ENCODE assay signal across 24 cellular contexts in the genomic region with DNA sequence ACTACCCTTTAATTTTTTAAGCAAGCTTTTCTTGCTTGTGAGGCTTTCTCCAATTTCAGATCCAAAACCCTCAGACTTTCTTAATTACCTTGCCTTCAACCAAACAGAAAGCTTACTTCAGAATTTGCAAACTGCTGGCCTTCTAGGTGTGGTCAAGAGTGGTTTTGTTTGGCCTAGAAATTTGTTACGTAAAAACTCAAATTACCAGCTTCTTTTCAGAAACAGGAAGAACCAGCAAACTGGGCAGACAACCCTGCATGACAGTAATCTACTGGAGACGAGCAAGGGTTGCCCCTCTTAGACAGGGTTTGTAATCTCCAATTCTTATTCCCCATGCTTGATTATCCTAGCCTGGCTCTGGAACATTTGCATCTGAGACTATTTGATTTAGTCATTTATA.
"Had no signal": no experiment of that assay in that cellular context is flagged by ENCODE, and none has a peak within 500 bp of the region (broad histone marks: within the 10 kb centered on the region; RNA-seq: fewer than 3 reads in every experiment).

No MANE protein-coding gene starts in this region.

- H3K36me3 ChIP-seq: pancreas, thoracic aorta had no signal

- H3K4me1 ChIP-seq: right lobe of liver had no signal

- H3K27ac ChIP-seq: epithelial cell of prostate, pancreas, right lobe of liver, thoracic aorta had no signal

- H3K4me3 Mint-ChIP-seq: activated naive CD4-positive, alpha-beta T cell treated with anti-CD3 and anti-CD28 coated beads, Interleukin-2, amount 10 ng/mL, durations not matched to agents 7 days and 5 days; activated naive CD8-positive, alpha-beta T cell treated with anti-CD3 and anti-CD28 coated beads, Interleukin-2, amount 50 U/mL, for 24 hours; brain; endodermal cell; natural killer cell; stimulated activated naive B cell treated with anti-CD40 and anti-IgM and Interleukin-4, amounts not matched to agents 10 μg/mL and 1 μg/mL and 100 μg/mL, for 72 hours; T-helper 2 cell treated with Interferon-gamma antibody and Interleukin-4, amounts not matched to agents 5 μg/mL and 100 μg/mL, for 36 hours had no signal

- DNase-seq: activated CD4-positive, CD25-positive, alpha-beta regulatory T cell treated with anti-CD3 and anti-CD28 coated beads, Interleukin-2, amount 50 U/mL, for 72 hours; activated CD8-positive, alpha-beta memory T cell treated with anti-CD3 and anti-CD28 coated beads for 24 hours; activated CD8-positive, alpha-beta memory T cell treated with anti-CD3 and anti-CD28 coated beads, Interleukin-2, amount 50 U/mL, for 48 hours; activated effector memory CD4-positive, alpha-beta T cell treated with Interleukin-2 at 50 U/mL for 16 hours; activated naive CD4-positive, alpha-beta T cell treated with anti-CD3 and anti-CD28 coated beads, Interleukin-2, amount 10 ng/mL, durations not matched to agents 7 days and 5 days; activated naive CD8-positive, alpha-beta T cell treated with anti-CD3 and anti-CD28 coated beads, Interleukin-2, amount 50 U/mL, for 24 hours; activated T-cell treated with anti-CD3 and anti-CD28 coated beads, Interleukin-2, amount 50 U/mL, for 48 hours; anterior cingulate cortex; caudate nucleus; endodermal cell; foreskin melanocyte; glutamatergic neuron; hippocampal formation; left cardiac atrium; natural killer cell; pancreas; right lobe of liver; stimulated activated CD4-positive, alpha-beta T cell treated with anti-CD3 and anti-CD28 coated beads, Interleukin-4, amount 100 ng/mL, for 4 hours; stimulated activated naive B cell treated with anti-CD40 and anti-IgM and Interleukin-4, amounts not matched to agents 10 μg/mL and 1 μg/mL and 100 μg/mL, for 72 hours had no signal

- H3K36me3 Mint-ChIP-seq: natural killer cell had no signal

- H3K9me3 ChIP-seq: pancreas, thoracic aorta had no signal

- H3K27me3 ChIP-seq: pancreas, right lobe of liver had no signal

- H3K4me3 ChIP-seq: lung, pancreas, right lobe of liver, thoracic aorta had no signal

- H3K27ac Mint-ChIP-seq: activated naive CD4-positive, alpha-beta T cell treated with anti-CD3 and anti-CD28 coated beads, Interleukin-2, amount 10 ng/mL, durations not matched to agents 7 days and 5 days; activated naive CD8-positive, alpha-beta T cell treated with anti-CD3 and anti-CD28 coated beads, Interleukin-2, amount 50 U/mL, for 24 hours; brain; endodermal cell; natural killer cell; stimulated activated naive B cell treated with anti-CD40 and anti-IgM and Interleukin-4, amounts not matched to agents 10 μg/mL and 1 μg/mL and 100 μg/mL, for 72 hours; T-helper 2 cell treated with Interferon-gamma antibody and Interleukin-4, amounts not matched to agents 5 μg/mL and 100 μg/mL, for 36 hours had no signal

- ATAC-seq: activated naive CD8-positive, alpha-beta T cell treated with anti-CD3 and anti-CD28 coated beads, Interleukin-2, amount 50 U/mL, for 24 hours; left cardiac atrium; natural killer cell; pancreas; stimulated activated naive B cell treated with anti-CD40 and anti-IgM and Interleukin-4, amounts not matched to agents 10 μg/mL and 1 μg/mL and 100 μg/mL, for 72 hours had no signal

- H3K9me3 Mint-ChIP-seq: activated naive CD4-positive, alpha-beta T cell treated with anti-CD3 and anti-CD28 coated beads, Interleukin-2, amount 10 ng/mL, durations not matched to agents 7 days and 5 days; activated naive CD8-positive, alpha-beta T cell treated with anti-CD3 and anti-CD28 coated beads, Interleukin-2, amount 50 U/mL, for 24 hours; brain; endodermal cell; natural killer cell; stimulated activated naive B cell treated with anti-CD40 and anti-IgM and Interleukin-4, amounts not matched to agents 10 μg/mL and 1 μg/mL and 100 μg/mL, for 72 hours; T-helper 2 cell treated with Interferon-gamma antibody and Interleukin-4, amounts not matched to agents 5 μg/mL and 100 μg/mL, for 36 hours had no signal
